Comparison of ENCODE assay signal across 10 cellular contexts in the genomic region with DNA sequence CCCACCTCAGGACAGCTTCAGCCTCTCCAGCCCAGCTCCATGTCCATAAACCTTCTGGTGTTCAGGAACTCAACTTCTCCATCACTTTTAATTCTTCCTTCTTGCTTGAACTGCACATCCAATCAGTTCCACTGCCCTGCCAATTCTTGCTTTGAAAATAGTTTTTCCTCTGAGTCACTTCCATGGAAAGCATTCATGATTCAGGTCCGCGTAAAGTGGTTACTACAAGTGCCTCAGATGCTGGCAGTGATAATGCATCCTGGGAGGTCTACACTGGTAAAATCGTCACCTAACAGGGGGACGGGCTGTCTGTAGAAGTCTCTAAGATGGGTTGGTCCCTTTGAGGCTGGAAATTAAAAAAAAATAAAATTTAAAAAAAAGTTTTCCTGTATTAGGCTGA. TPM values are rescaled to one million over a fixed set of nuclear protein-coding genes. Genes with fewer than 3 reads are reported as not detected.
A peak's percentile ranks its signal among the peaks of the same experiment; 100 is the strongest.
DNase-seq lines count a peak whose midpoint lies in the region; ATAC-seq and TF ChIP-seq lines count a peak whose summit lies in the region.
"Had no signal": no experiment of that assay in that cellular context is flagged by ENCODE, and none has a peak within 500 bp of the region (broad histone marks: within the 10 kb centered on the region; RNA-seq: fewer than 3 reads in every experiment).

No MANE protein-coding gene starts in this region.

- H3K27ac Mint-ChIP-seq in natural killer cell treated with Interleukin-12 subunit alpha and Interleukin-12 subunit beta and Interleukin-15 and Interleukin-18, amount 100 ng/mL, for 72 hours = peak overlapping the region; percentile 73 to 86

- H3K36me3 ChIP-seq in brain microvascular endothelial cell (replicated peaks) = no peaks in the 10 kb centered on the region

- peak; percentile 93 for DNase-seq in Daoy (ENCODE audit: low read depth)
- peak; percentile 73 for DNase-seq in NCI-H226
- DNase-seq in brain microvascular endothelial cell = peak; percentile 91
- DNase-seq in natural killer cell treated with Interleukin-12 subunit alpha and Interleukin-12 subunit beta and Interleukin-15 and Interleukin-18, amount 100 ng/mL, for 72 hours (ENCODE audit: low spot score) = no peak
- no peak for DNase-seq in activated gamma-delta T cell treated with Interleukin-2 at 50 U/mL for 16 hours
- no peak for DNase-seq in NCI-H2081 (lab: John Stamatoyannopoulos, UW)
- no peak for DNase-seq in C1 segment of cervical spinal cord (lab: John Stamatoyannopoulos, UW)
- DNase-seq: GOT3 had no signal

- H3K27ac ChIP-seq in brain microvascular endothelial cell = peak overlapping the region; percentile 34
- H3K27ac ChIP-seq: parathyroid adenoma had no signal

- peaks cover 15 to 19% of the 10 kb centered on the region in 2 donors for H3K4me1 Mint-ChIP-seq in natural killer cell treated with Interleukin-12 subunit alpha and Interleukin-12 subunit beta and Interleukin-15 and Interleukin-18, amount 100 ng/mL, for 72 hours (ENCODE audit: low read depth in 2 of 2)

- peaks cover 0 to 4% of the 10 kb centered on the region in 2 donors for H3K27me3 Mint-ChIP-seq in natural killer cell treated with Interleukin-12 subunit alpha and Interleukin-12 subunit beta and Interleukin-15 and Interleukin-18, amount 100 ng/mL, for 72 hours

- peaks cover 2% of the 10 kb centered on the region for H3K9me3 Mint-ChIP-seq in natural killer cell treated with Interleukin-12 subunit alpha and Interleukin-12 subunit beta and Interleukin-15 and Interleukin-18, amount 100 ng/mL, for 72 hours

- no peak for TF ChIP-seq CTCF in brain microvascular endothelial cell (IDR thresholded peaks at IDR 0.05; ENCODE audit: low read depth, low read length, missing control alignments)

- no peak overlapping the region for H3K4me3 ChIP-seq in brain microvascular endothelial cell (ENCODE audit: low read depth, low read length)

- in situ Hi-C loops in brain microvascular endothelial cell (cut with HindIII; ENCODE audit: low pct_ligation_motif_present, low sequenced_read_pairs) = no loop called here

- peaks cover 4% of the 10 kb centered on the region for H3K36me3 Mint-ChIP-seq in natural killer cell treated with Interleukin-12 subunit alpha and Interleukin-12 subunit beta and Interleukin-15 and Interleukin-18, amount 100 ng/mL, for 72 hours

- no peaks in the 10 kb centered on the region for H3K27me3 ChIP-seq in brain microvascular endothelial cell (replicated peaks)

- H3K4me3 Mint-ChIP-seq in natural killer cell treated with Interleukin-12 subunit alpha and Interleukin-12 subunit beta and Interleukin-15 and Interleukin-18, amount 100 ng/mL, for 72 hours = peak overlapping the region; percentile 70

- ATAC-seq in natural killer cell treated with Interleukin-12 subunit alpha and Interleukin-12 subunit beta and Interleukin-15 and Interleukin-18, amount 100 ng/mL, for 72 hours = no peak
- no peak for ATAC-seq in GM18517 (IDR thresholded peaks at IDR 0.05; ENCODE audit: unreplicated experiment)

RNA-seq across cellular contexts. Expression of a gene that starts 25.9 kb away (rescaled TPM):
- total RNA-seq in Daoy (2014; rRNA removed; shearing (Covaris generic)) = 66.9 and 71.9 TPM in 2 replicates
- total RNA-seq in natural killer cell treated with Interleukin-12 subunit alpha and Interleukin-12 subunit beta and Interleukin-15 and Interleukin-18, amount 100 ng/mL, for 72 hours = 10 to 100 TPM; 10.1 to 11.5 TPM

RNA-seq across cellular contexts. Expression of a gene that starts 27.9 kb away (rescaled TPM):
- 2.1 and 3.1 TPM in 2 replicates for total RNA-seq in Daoy (2014; rRNA removed; shearing (Covaris generic))
- total RNA-seq in natural killer cell treated with Interleukin-12 subunit alpha and Interleukin-12 subunit beta and Interleukin-15 and Interleukin-18, amount 100 ng/mL, for 72 hours = under 1 TPM; 0.45 to 0.50 TPM

Comparison
In these comparisons a context has a peak if more than half of its experiments do, and no peak if none do; other contexts are left out.
1. DNase-seq: peak in Daoy (single experiment), NCI-H226 (single experiment) and brain microvascular endothelial cell (single experiment); none in natural killer cell treated with Interleukin-12 subunit alpha and Interleukin-12 subunit beta and Interleukin-15 and Interleukin-18, amount 100 ng/mL, for 72 hours (single experiment), activated gamma-delta T cell treated with Interleukin-2 at 50 U/mL for 16 hours (single experiment), NCI-H2081 (0 of 2) and C1 segment of cervical spinal cord (0 of 14).